ENCODE assay signal across 8 cellular contexts in the genomic region with DNA sequence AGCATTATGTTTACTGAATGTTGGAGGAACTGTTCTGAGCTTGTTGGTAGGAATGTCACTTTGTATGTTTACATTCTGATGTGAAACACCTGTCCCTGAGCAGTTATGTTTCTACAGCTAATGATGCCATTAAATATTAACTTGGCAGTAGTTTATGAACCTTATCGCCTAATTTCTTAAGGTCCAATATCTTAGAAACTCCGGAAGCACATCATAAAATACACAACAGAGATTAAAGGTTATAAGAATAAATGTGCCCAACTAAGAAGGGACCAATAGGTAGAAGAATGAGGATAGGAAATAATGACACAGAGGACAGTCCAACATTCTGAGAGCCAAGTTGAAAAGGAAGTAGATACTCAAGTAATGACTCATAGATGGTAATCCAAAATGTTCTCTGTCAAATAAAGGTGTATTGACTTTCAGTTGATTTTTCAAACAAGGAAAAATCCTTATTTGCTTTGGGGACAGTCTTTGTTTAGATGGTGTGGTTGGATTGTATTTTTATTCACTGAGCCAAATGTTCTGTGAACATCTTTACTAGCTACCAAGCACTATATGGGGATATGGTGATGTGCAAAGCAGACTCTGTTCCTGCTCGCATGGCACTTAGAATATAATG. TPM values are rescaled to one million over a fixed set of nuclear protein-coding genes. Genes with fewer than 3 reads are reported as not detected.
A peak's percentile ranks its signal among the peaks of the same experiment; 100 is the strongest.
DNase-seq lines count a peak whose midpoint lies in the region; ATAC-seq, FAIRE-seq and TF ChIP-seq lines count a peak whose summit lies in the region.

No MANE protein-coding gene starts in this region.

- H3K4me3 ChIP-seq in SJSA1 (no peak overlapping the region), kidney (ENCODE audit: low read length in 2 of 2) (no peak overlapping the region), uterus (no peak overlapping the region)

- H3K4me1 ChIP-seq in SJSA1 (replicated peaks), result peaks cover 19% of the 10 kb centered on the region
- H3K4me1 ChIP-seq in kidney (ENCODE audit: control insufficient read depth in 1 of 2, insufficient read depth in 1 of 2, low read depth in 1 of 2, low read length in 2 of 2), result peaks cover 6 to 11% of the 10 kb centered on the region in 2 donors
- H3K4me1 ChIP-seq in uterus, result peaks cover 0 to 3% of the 10 kb centered on the region in 2 donors

- no peaks in the 10 kb centered on the region for H3K27me3 Mint-ChIP-seq in activated CD8-positive, alpha-beta T cell treated with anti-CD3 and anti-CD28 coated beads for 36 hours
- no peaks in the 10 kb centered on the region for H3K27me3 Mint-ChIP-seq in activated CD8-positive, alpha-beta T cell treated with anti-CD3 and anti-CD28 coated beads, Interleukin-2, amount 10 ng/mL, durations not matched to agents 7 days and 5 days (ENCODE audit: low read depth)

- ATAC-seq in activated CD8-positive, alpha-beta T cell treated with anti-CD3 and anti-CD28 coated beads for 36 hours, result peak; percentile 91
- ATAC-seq in activated CD8-positive, alpha-beta T cell treated with anti-CD3 and anti-CD28 coated beads, Interleukin-2, amount 10 ng/mL, durations not matched to agents 7 days and 5 days, result no peak
- ATAC-seq in HG03159 (IDR thresholded peaks at IDR 0.05; ENCODE audit: unreplicated experiment), result peak; percentile 79

- H3K9me3 ChIP-seq in SJSA1 (replicated peaks) (no peaks in the 10 kb centered on the region), kidney (ENCODE audit: control insufficient read depth in 1 of 2, low read length in 2 of 2) (no peaks in the 10 kb centered on the region), uterus (no peaks in the 10 kb centered on the region)

- POLR2A ChIA-PET in activated CD8-positive, alpha-beta T cell treated with anti-CD3 and anti-CD28 coated beads for 36 hours (lab: Charles Lee), result no interaction called here
- POLR2A ChIA-PET in activated CD8-positive, alpha-beta T cell treated with anti-CD3 and anti-CD28 coated beads, Interleukin-2, amount 10 ng/mL, durations not matched to agents 7 days and 5 days (lab: Charles Lee), result interaction anchor here (0.7 kb wide), 1 partner anchor 19 kb away, joined by 5 read pairs; no protein-coding TSS in a partner anchor

- peaks cover 47% of the 10 kb centered on the region for H3K4me1 Mint-ChIP-seq in activated CD8-positive, alpha-beta T cell treated with anti-CD3 and anti-CD28 coated beads for 36 hours (ENCODE audit: low read depth)
- peaks cover 11% of the 10 kb centered on the region for H3K4me1 Mint-ChIP-seq in activated CD8-positive, alpha-beta T cell treated with anti-CD3 and anti-CD28 coated beads, Interleukin-2, amount 10 ng/mL, durations not matched to agents 7 days and 5 days (ENCODE audit: low read depth)

- H3K36me3 Mint-ChIP-seq in activated CD8-positive, alpha-beta T cell treated with anti-CD3 and anti-CD28 coated beads for 36 hours (ENCODE audit: low read depth), result peaks cover 30% of the 10 kb centered on the region
- H3K36me3 Mint-ChIP-seq in activated CD8-positive, alpha-beta T cell treated with anti-CD3 and anti-CD28 coated beads, Interleukin-2, amount 10 ng/mL, durations not matched to agents 7 days and 5 days (ENCODE audit: low read depth), result peaks cover 21% of the 10 kb centered on the region

- DNase-seq in activated CD8-positive, alpha-beta T cell treated with anti-CD3 and anti-CD28 coated beads for 36 hours, result no peak
- no peak for DNase-seq in activated CD8-positive, alpha-beta T cell treated with anti-CD3 and anti-CD28 coated beads, Interleukin-2, amount 10 ng/mL, durations not matched to agents 7 days and 5 days
- DNase-seq in SJSA1 (ENCODE audit: low read depth in 1 of 2, low spot score in 2 of 2) (peak in 1 of 2 experiments; percentile 67), kidney (no peak), uterus (no peak)
- no peak for DNase-seq in stimulated activated naive CD4-positive, alpha-beta T cell treated with Interleukin-2 at 50 U/mL for 16 hours (lab: John Stamatoyannopoulos, UW)
- no peak for DNase-seq in stimulated activated naive CD4-positive, alpha-beta T cell (lab: John Stamatoyannopoulos, UW)

- H3K27me3 ChIP-seq in SJSA1 (replicated peaks) (no peaks in the 10 kb centered on the region), uterus (no peaks in the 10 kb centered on the region)

- intact Hi-C loops in activated CD8-positive, alpha-beta T cell treated with anti-CD3 and anti-CD28 coated beads for 36 hours (cut with micrococcal nuclease), result no loop called here
- intact Hi-C loops in kidney (cut with DNase I) (no loop called here), uterus (cut with DNase I; ENCODE audit: low total_unique reads) (no loop called here)

- CTCF ChIA-PET in activated CD8-positive, alpha-beta T cell treated with anti-CD3 and anti-CD28 coated beads for 36 hours (lab: Charles Lee), result no interaction called here
- CTCF ChIA-PET in activated CD8-positive, alpha-beta T cell treated with anti-CD3 and anti-CD28 coated beads, Interleukin-2, amount 10 ng/mL, durations not matched to agents 7 days and 5 days (lab: Charles Lee), result interaction anchor here (0.9 to 1.0 kb wide), 3 partner anchors 9 to 224 kb away, joined by 3 read pairs; no protein-coding TSS in a partner anchor

- TF ChIP-seq POLR2A in uterus (IDR thresholded peaks at IDR 0.05), result no peak

- no peak overlapping the region for H3K4me3 Mint-ChIP-seq in activated CD8-positive, alpha-beta T cell treated with anti-CD3 and anti-CD28 coated beads for 36 hours
- no peak overlapping the region for H3K4me3 Mint-ChIP-seq in activated CD8-positive, alpha-beta T cell treated with anti-CD3 and anti-CD28 coated beads, Interleukin-2, amount 10 ng/mL, durations not matched to agents 7 days and 5 days

- TF ChIP-seq CTCF in activated CD8-positive, alpha-beta T cell treated with anti-CD3 and anti-CD28 coated beads for 36 hours (IDR thresholded peaks at IDR 0.05), result no peak
- TF ChIP-seq CTCF in kidney (IDR thresholded peaks at IDR 0.05; ENCODE audit: borderline replicate concordance, extremely low read depth, insufficient read depth), result no peak
- no peak for TF ChIP-seq CTCF in uterus (IDR thresholded peaks at IDR 0.05)

- H3K36me3 ChIP-seq in SJSA1, result peaks cover 20% of the 10 kb centered on the region
- H3K36me3 ChIP-seq in kidney (ENCODE audit: control insufficient read depth in 1 of 2, insufficient read depth in 2 of 2, low read length in 2 of 2), result no peaks in the 10 kb centered on the region
- no peaks in the 10 kb centered on the region for H3K36me3 ChIP-seq in uterus

- H3K9ac ChIP-seq in kidney (ENCODE audit: low read length in 2 of 2), result no peak overlapping the region

- no peaks in the 10 kb centered on the region for H3K9me3 Mint-ChIP-seq in activated CD8-positive, alpha-beta T cell treated with anti-CD3 and anti-CD28 coated beads for 36 hours
- no peaks in the 10 kb centered on the region for H3K9me3 Mint-ChIP-seq in activated CD8-positive, alpha-beta T cell treated with anti-CD3 and anti-CD28 coated beads, Interleukin-2, amount 10 ng/mL, durations not matched to agents 7 days and 5 days (ENCODE audit: insufficient read depth)

- H3K27ac ChIP-seq in SJSA1, result peak overlapping the region; percentile 45
- H3K27ac ChIP-seq in kidney (ENCODE audit: low read depth in 2 of 2, low read length in 2 of 2), result peak overlapping the region in 1 of 2 donors; percentile 36
- H3K27ac ChIP-seq in uterus, result no peak overlapping the region

- peak; percentile 83 for FAIRE-seq in kidney (lab: Jason Lieb, UNC)

- peak overlapping the region; percentile 79 for H3K27ac Mint-ChIP-seq in activated CD8-positive, alpha-beta T cell treated with anti-CD3 and anti-CD28 coated beads for 36 hours
- H3K27ac Mint-ChIP-seq in activated CD8-positive, alpha-beta T cell treated with anti-CD3 and anti-CD28 coated beads, Interleukin-2, amount 10 ng/mL, durations not matched to agents 7 days and 5 days, result no peak overlapping the region

RNA-seq across cellular contexts. Expression of a gene that starts 31.9 kb away (rescaled TPM):
- total RNA-seq in activated CD8-positive, alpha-beta T cell treated with anti-CD3 and anti-CD28 coated beads for 36 hours, result 10 to 100 TPM; 20.6 to 24.3 TPM
- total RNA-seq in activated CD8-positive, alpha-beta T cell treated with anti-CD3 and anti-CD28 coated beads, Interleukin-2, amount 10 ng/mL, durations not matched to agents 7 days and 5 days, result 10 to 100 TPM; 36.6 to 37.4 TPM
- total RNA-seq in SJSA1 (2014; rRNA removed; shearing (Covaris generic)), result 7.0 and 15.5 TPM in 2 replicates
- total RNA-seq in kidney (48.5 TPM), uterus (1,000 to 10,000 TPM in 1 of 4 donors, 100 to 1,000 TPM in 1, 10 to 100 TPM in 1, 1 to 10 TPM in 1; 7.7 to 2,027 (median 132) TPM)
- polyA plus RNA-seq in kidney (ENCODE audit: insufficient read depth, low read depth, low replicate concordance), result 2.8 TPM
